In genomic region chr15:78811825-78812183, GRCh38 we compare ENCODE assay signal across 8 cellular contexts. TPM values are rescaled to one million over a fixed set of nuclear protein-coding genes. Genes with fewer than 3 reads are reported as not detected.
A peak's percentile ranks its signal among the peaks of the same experiment; 100 is the strongest.
DNase-seq lines count a peak whose midpoint lies in the region; ATAC-seq and TF ChIP-seq lines count a peak whose summit lies in the region.

No MANE protein-coding gene starts in this region.

- ATAC-seq in GM19455 (IDR thresholded peaks at IDR 0.05; ENCODE audit: unreplicated experiment) = peak; percentile 19

- H3K4me2 ChIP-seq in PC-9 = peak overlapping the region; percentile 58

- TF ChIP-seq CTCF in PC-9 (conservative IDR thresholded peaks at IDR 0.05) = peak; percentile 23; the same call in 1 of the 2 replicates
- no peak for TF ChIP-seq CTCF in fibroblast of mammary gland (conservative IDR thresholded peaks at IDR 0.05; ENCODE audit: control insufficient read depth, insufficient read depth, low read depth, low read length)

- H3K27ac ChIP-seq in PC-9 = no peak overlapping the region

- no TSS peak for BruUV-seq in PC-9 (replicated peaks; lab: Mats Ljungman, UMichigan)

- H3K9me3 ChIP-seq in PC-9 (ENCODE audit: insufficient read depth, low read depth) = no peaks in the 10 kb centered on the region

- H3K36me3 ChIP-seq in PC-9 (ENCODE audit: low read depth) = no peaks in the 10 kb centered on the region

- H3K79me2 ChIP-seq in PC-9 (ENCODE audit: low read depth) = no peaks in the 10 kb centered on the region

- CTCF ChIA-PET in PC-9 (lab: Charles Lee) = no interaction called here

- H3F3A ChIP-seq in PC-9 (ENCODE audit: insufficient read depth, low read depth) = no peaks in the 10 kb centered on the region

- DNase-seq in PC-9 (no peak), fibroblast of mammary gland (ENCODE audit: low read depth) (peak; percentile 6), skeletal muscle cell (ENCODE audit: low read depth) (no peak), NCI-H1092 (lab: John Stamatoyannopoulos, UW) (no peak), SIG-M5 treated with dmso at 0.1 percent for 504 hours (lab: John Stamatoyannopoulos, UW; ENCODE audit: unreplicated experiment) (no peak), anterior cingulate cortex (lab: John Stamatoyannopoulos, UW) (no peak)
- DNase-seq in stimulated activated CD4-positive, alpha-beta T cell treated with anti-CD3 and anti-CD28 coated beads, Interleukin-12 subunit alpha, Interleukin-12 subunit beta, amount 100 ng/mL, for 4 hours = no peak

- H3K4me3 ChIP-seq in PC-9 (peak overlapping the region; percentile 48; the same call in 1 of the 2 replicates), fibroblast of mammary gland (ENCODE audit: control insufficient read depth, low read depth, low read length) (peak overlapping the region; percentile 36), skeletal muscle cell (ENCODE audit: low read depth, low read length) (peak overlapping the region; percentile 63)

- POLR2A ChIA-PET in PC-9 (lab: Charles Lee; ENCODE audit: unreplicated experiment) = no interaction called here

- 0 out of 2 replicates have a peak overlapping the region, but pooled peaks have one; percentile 60 for H2AFZ ChIP-seq in PC-9

- H3K27me3 ChIP-seq in PC-9 (ENCODE audit: insufficient read depth, low read depth) = peaks cover 31% of the 10 kb centered on the region

- H3K9me2 ChIP-seq in PC-9 (ENCODE audit: insufficient read depth) = no peaks in the 10 kb centered on the region

- no peaks in the 10 kb centered on the region for H4K20me1 ChIP-seq in PC-9 (ENCODE audit: insufficient read depth)

- peaks cover 5% of the 10 kb centered on the region; the same call in 1 of the 2 replicates for H3K4me1 ChIP-seq in PC-9 (replicated peaks; ENCODE audit: insufficient read depth)

- intact Hi-C loops in PC-9 (cut with micrococcal nuclease; ENCODE audit: unreplicated experiment) = no loop called here

RNA-seq across cellular contexts. Expression of gene ADAMTS7, which starts 0.5 kb away (rescaled TPM):
- 1.3 and 1.9 TPM in 2 replicates for total RNA-seq in PC-9 (2021)
